19 cellular contexts compared by ENCODE assay signal in the genomic region with DNA sequence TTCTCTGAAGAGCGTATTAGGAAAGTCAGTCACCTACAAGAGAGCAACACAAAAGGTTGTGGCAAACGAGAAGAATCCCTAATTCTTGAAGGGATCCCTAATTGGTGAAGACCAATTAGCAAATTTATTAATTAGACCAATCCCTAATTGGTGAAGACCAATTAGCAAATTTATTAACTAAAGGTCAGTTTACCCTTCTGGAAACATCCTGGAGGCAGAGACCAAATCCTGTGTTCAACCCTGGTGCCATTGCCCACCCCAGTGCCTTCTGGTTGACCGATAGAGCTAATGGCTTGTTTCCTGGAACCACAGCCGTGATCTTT.
DNase-seq lines count a peak whose midpoint lies in the region; ATAC-seq and TF ChIP-seq lines count a peak whose summit lies in the region.
"Had no signal": no experiment of that assay in that cellular context is flagged by ENCODE, and none has a peak within 500 bp of the region (broad histone marks: within the 10 kb centered on the region; RNA-seq: fewer than 3 reads in every experiment).

No MANE protein-coding gene starts in this region.

- peak overlapping the region in 6 of 7 donors; percentile 52 to 93 (median 83) for H3K27ac Mint-ChIP-seq in CD14-positive monocyte
- peak overlapping the region in 4 of 6 donors; percentile 12 to 73 (median 60) for H3K27ac Mint-ChIP-seq in immature natural killer cell
- H3K27ac Mint-ChIP-seq: activated naive CD8-positive, alpha-beta T cell; H9 had no signal

- H3K4me2 ChIP-seq in Loucy (ENCODE audit: low read depth, low read length, poor library complexity, severe bottlenecking) (peak overlapping the region; percentile 52), smooth muscle cell (peak overlapping the region; percentile 73)

- H3K4me1 Mint-ChIP-seq in CD14-positive monocyte, result peaks cover 51% of the 10 kb centered on the region
- peaks cover 20 to 37% of the 10 kb centered on the region in 2 donors for H3K4me1 Mint-ChIP-seq in immature natural killer cell

- H3K27me3 ChIP-seq in Loucy (ENCODE audit: insufficient read depth, low read length, poor library complexity, severe bottlenecking) (no peaks in the 10 kb centered on the region), smooth muscle cell (ENCODE audit: low read depth) (no peaks in the 10 kb centered on the region)

- peaks cover 0 to 5% (median 0%) of the 10 kb centered on the region in 7 donors for H3K9me3 Mint-ChIP-seq in CD14-positive monocyte
- H3K9me3 Mint-ChIP-seq in immature natural killer cell, result no peaks in the 10 kb centered on the region
- H3K9me3 Mint-ChIP-seq: H9, nephron had no signal

- H3K79me2 ChIP-seq in Loucy (ENCODE audit: insufficient read depth, low read length) (no peaks in the 10 kb centered on the region), smooth muscle cell (ENCODE audit: low read depth) (no peaks in the 10 kb centered on the region)

- intact Hi-C loops in CD14-positive monocyte (cut with micrococcal nuclease), result no loop called here

- H3K4me1 ChIP-seq in Loucy (ENCODE audit: insufficient read depth, low read length, poor library complexity, severe bottlenecking) (peaks cover 25% of the 10 kb centered on the region), smooth muscle cell (ENCODE audit: low read depth) (peaks cover 14% of the 10 kb centered on the region)

- H3K27ac ChIP-seq in smooth muscle cell (ENCODE audit: low read depth), result peak overlapping the region; percentile 98

- H2AFZ ChIP-seq in Loucy (ENCODE audit: low read length), result no peak overlapping the region
- H2AFZ ChIP-seq in smooth muscle cell (ENCODE audit: low read depth), result no peak overlapping the region

- H4K20me1 ChIP-seq in Loucy (ENCODE audit: insufficient read depth, low read length, poor library complexity, severe bottlenecking) (no peaks in the 10 kb centered on the region), smooth muscle cell (ENCODE audit: low read depth) (no peaks in the 10 kb centered on the region)

- H3K4me3 ChIP-seq in Loucy (ENCODE audit: low read length, poor library complexity, severe bottlenecking), result no peak overlapping the region
- no peak overlapping the region for H3K4me3 ChIP-seq in smooth muscle cell

- 76% methylated on average over 4 of the region's 4 CpGs for WGBS in smooth muscle cell (ENCODE audit: low lambda C conversion rate)

- H3K9me3 ChIP-seq in Loucy (ENCODE audit: insufficient read depth, low read depth, low read length) (no peaks in the 10 kb centered on the region), smooth muscle cell (replicated peaks; ENCODE audit: low read depth) (no peaks in the 10 kb centered on the region)

- no peak overlapping the region for H3K9ac ChIP-seq in Loucy (ENCODE audit: low read depth, low read length, poor library complexity, severe bottlenecking)
- H3K9ac ChIP-seq in smooth muscle cell (ENCODE audit: low read depth), result peak overlapping the region; percentile 82

- no peaks in the 10 kb centered on the region for H3K9me2 ChIP-seq in Loucy (replicated peaks; ENCODE audit: low read depth, low read length)

- no peak for TF ChIP-seq CTCF in CD14-positive monocyte (IDR thresholded peaks at IDR 0.05)
- no peak for TF ChIP-seq CTCF in Loucy (conservative IDR thresholded peaks at IDR 0.05; ENCODE audit: low read length)
- TF ChIP-seq CTCF in smooth muscle cell (IDR thresholded peaks at IDR 0.05; ENCODE audit: borderline replicate concordance, insufficient read depth, poor library complexity, severe bottlenecking), result no peak

- ATAC-seq in GM21786 (IDR thresholded peaks at IDR 0.05; ENCODE audit: unreplicated experiment) (no peak), GM19324 (IDR thresholded peaks at IDR 0.05; ENCODE audit: low FRiP score, unreplicated experiment) (no peak), HG03196 (IDR thresholded peaks at IDR 0.05; ENCODE audit: unreplicated experiment) (no peak)

- peaks cover 0 to 5% (median 2%) of the 10 kb centered on the region in 3 donors for H3K27me3 Mint-ChIP-seq in CD14-positive monocyte (ENCODE audit: low read depth in 3 of 3)
- H3K27me3 Mint-ChIP-seq in immature natural killer cell (ENCODE audit: low read depth in 3 of 3), result peaks cover 0 to 4% (median 0%) of the 10 kb centered on the region in 3 donors
- H3K27me3 Mint-ChIP-seq: activated naive CD8-positive, alpha-beta T cell had no signal

- H3F3A ChIP-seq in Loucy (ENCODE audit: low read depth), result no peaks in the 10 kb centered on the region
- peaks cover 19% of the 10 kb centered on the region for H3F3A ChIP-seq in smooth muscle cell (ENCODE audit: low read depth)

- DNase-seq in CD14-positive monocyte (ENCODE audit: low spot score) (no peak), immature natural killer cell (no peak), smooth muscle cell (lab: John Stamatoyannopoulos, UW; ENCODE audit: unreplicated experiment) (no peak)
- DNase-seq: activated CD4-positive, alpha-beta T cell treated with anti-CD3 and anti-CD28 coated beads, Interleukin-2, amount 50 U/mL, for 48 hours; activated T-cell treated with anti-CD3 and anti-CD28 coated beads, Interleukin-2, amount 50 U/mL, for 48 hours; C1 segment of cervical spinal cord; effector CD8-positive, alpha-beta T cell; NCI-H146; NCI-H446; SIG-M5; stimulated activated CD4-positive, alpha-beta T cell treated with anti-CD3 and anti-CD28 coated beads, Interleukin-1b, Interleukin-23, amount 100 ng/mL, for 48 hours; T-helper 9 cell had no signal

- no peak overlapping the region for H3K4me3 Mint-ChIP-seq in CD14-positive monocyte
- peak overlapping the region in 2 of 5 donors; percentile 75 to 77 for H3K4me3 Mint-ChIP-seq in immature natural killer cell
- H3K4me3 Mint-ChIP-seq: H9, nephron had no signal

- H3K36me3 ChIP-seq in Loucy (ENCODE audit: insufficient read depth, low read length) (no peaks in the 10 kb centered on the region), smooth muscle cell (ENCODE audit: low read depth) (no peaks in the 10 kb centered on the region)

- H3K36me3 Mint-ChIP-seq in CD14-positive monocyte (peaks cover 18 to 23% of the 10 kb centered on the region in 2 donors), immature natural killer cell (peaks cover 12 to 19% (median 18%) of the 10 kb centered on the region in 3 donors)
